8 cellular contexts compared by ENCODE assay signal in the genomic region with DNA sequence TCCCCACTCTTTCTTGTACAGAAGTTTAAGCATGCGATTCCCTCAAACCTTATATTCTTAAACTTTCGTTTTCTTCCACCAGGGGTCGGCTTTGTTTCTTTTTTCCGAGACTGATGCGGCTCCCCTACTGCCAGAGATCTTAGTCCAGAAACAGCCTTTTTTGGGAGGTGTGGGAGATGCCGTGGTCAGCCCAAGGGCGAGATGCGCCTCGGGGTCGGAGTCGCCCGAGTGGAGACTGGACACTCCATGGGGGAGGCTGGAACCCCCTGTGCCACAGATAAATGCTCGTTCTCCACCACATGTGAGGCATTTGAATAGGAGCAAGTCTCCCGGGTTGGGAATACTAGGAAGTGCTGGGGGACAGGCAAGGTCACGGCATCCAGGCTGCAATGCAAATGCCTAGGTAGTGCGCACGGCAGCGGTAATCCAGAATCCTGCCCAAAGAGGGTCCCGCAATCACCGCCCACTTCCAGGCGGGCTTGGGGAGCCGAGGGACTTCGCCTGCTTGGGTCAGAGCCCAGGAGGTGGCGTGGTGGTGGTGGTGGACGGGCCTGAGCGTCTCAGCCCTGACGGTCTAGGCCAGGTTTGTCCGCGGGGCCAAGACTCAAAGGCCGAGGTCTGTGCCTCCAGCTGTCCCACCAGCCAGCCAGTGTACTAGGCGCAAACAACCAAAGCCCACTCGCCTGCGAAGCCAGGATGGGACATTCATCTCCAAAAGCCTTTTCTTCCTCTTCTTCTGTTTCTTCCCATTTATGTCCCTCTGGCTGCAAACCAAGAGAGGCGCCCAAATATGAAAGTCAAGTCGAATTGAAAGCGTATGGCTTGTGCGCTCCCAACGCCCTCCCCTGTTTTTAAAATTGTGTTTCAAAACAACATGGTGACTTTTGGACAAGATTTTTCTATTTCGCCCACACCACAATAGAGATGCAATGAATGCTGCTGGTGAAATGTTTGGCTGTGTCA.
DNase-seq lines count a peak whose midpoint lies in the region; TF ChIP-seq lines count a peak whose summit lies in the region.

No MANE protein-coding gene starts in this region.

- peak overlapping the region; percentile 11 for H3K4me3 Mint-ChIP-seq in nephron progenitor cell

- H3K4me1 Mint-ChIP-seq in nephron progenitor cell, result peaks cover 19% of the 10 kb centered on the region

- peaks cover 98% of the 10 kb centered on the region for H3K27me3 Mint-ChIP-seq in nephron progenitor cell (ENCODE audit: low read depth, poor library complexity)

- H3K36me3 Mint-ChIP-seq in nephron progenitor cell (ENCODE audit: low read depth), result no peaks in the 10 kb centered on the region

- peak overlapping the region; percentile 31 for H3K4me3 ChIP-seq in fibroblast of mammary gland (ENCODE audit: control insufficient read depth, low read depth, low read length)

- peak; percentile 55 for TF ChIP-seq CTCF in fibroblast of mammary gland (conservative IDR thresholded peaks at IDR 0.05; ENCODE audit: control insufficient read depth, insufficient read depth, low read depth, low read length)
- peak; percentile 49 for TF ChIP-seq CTCF in nephron progenitor cell (IDR thresholded peaks at IDR 0.05)

- no peak overlapping the region for H3K27ac Mint-ChIP-seq in nephron progenitor cell

- peak; percentile 20 for DNase-seq in stimulated activated CD4-positive, alpha-beta T cell treated with anti-CD3 and anti-CD28 coated beads, Interleukin-15, amount 100 ng/mL, for 24 hours
- no peak for DNase-seq in stimulated activated CD4-positive, alpha-beta T cell treated with anti-CD3 and anti-CD28 coated beads, Interleukin-4, amount 100 ng/mL, for 1 hour
- DNase-seq in MV-4-11 (lab: John Stamatoyannopoulos, UW) (peak; percentile 46), UCSD-AML1 (lab: John Stamatoyannopoulos, UW; ENCODE audit: unreplicated experiment) (peak; percentile 20), fibroblast of mammary gland (ENCODE audit: low read depth) (peak; percentile 58), nephron progenitor cell (peak; percentile 44)
- no peak for DNase-seq in stimulated activated CD4-positive, alpha-beta T cell treated with anti-CD3 and anti-CD28 coated beads, Interleukin-2, amount 100 ng/mL, for 24 hours
- DNase-seq in activated CD4-positive, CD25-positive, alpha-beta regulatory T cell (lab: John Stamatoyannopoulos, UW), result no peak

- H3K9me3 Mint-ChIP-seq in nephron progenitor cell, result no peaks in the 10 kb centered on the region

Comparison
In these comparisons a context has a peak if more than half of its experiments do, and no peak if none do; other contexts are left out.
1. DNase-seq: peak in stimulated activated CD4-positive, alpha-beta T cell treated with anti-CD3 and anti-CD28 coated beads, Interleukin-15, amount 100 ng/mL, for 24 hours (single experiment), MV-4-11 (single experiment), UCSD-AML1 (single experiment), fibroblast of mammary gland (single experiment) and nephron progenitor cell (single experiment); none in stimulated activated CD4-positive, alpha-beta T cell treated with anti-CD3 and anti-CD28 coated beads, Interleukin-4, amount 100 ng/mL, for 1 hour (single experiment), stimulated activated CD4-positive, alpha-beta T cell treated with anti-CD3 and anti-CD28 coated beads, Interleukin-2, amount 100 ng/mL, for 24 hours (0 of 2) and activated CD4-positive, CD25-positive, alpha-beta regulatory T cell (0 of 4).